In genomic region chr20:4606046-4606445, GRCh38 we compare ENCODE assay signal across 19 cellular contexts.
DNase-seq lines count a peak whose midpoint lies in the region; TF ChIP-seq lines count a peak whose summit lies in the region.
"Had no signal": no experiment of that assay in that cellular context is flagged by ENCODE, and none has a peak within 500 bp of the region (broad histone marks: within the 10 kb centered on the region; RNA-seq: fewer than 3 reads in every experiment).

No MANE protein-coding gene starts in this region.

- peaks cover 1% of the 10 kb centered on the region for H3K27me3 Mint-ChIP-seq in endothelial cell (ENCODE audit: unreplicated experiment)

- H3K27me3 ChIP-seq in thyroid gland (no peaks in the 10 kb centered on the region), Karpas-422 (ENCODE audit: low read length) (no peaks in the 10 kb centered on the region)

- peaks cover 2% of the 10 kb centered on the region for H3K4me1 Mint-ChIP-seq in endothelial cell (ENCODE audit: unreplicated experiment)

- no peak overlapping the region for H3K27ac Mint-ChIP-seq in endothelial cell (ENCODE audit: unreplicated experiment)
- H3K27ac Mint-ChIP-seq: CD4-positive, alpha-beta T cell had no signal

- no peak overlapping the region for H2AFZ ChIP-seq in Karpas-422 (ENCODE audit: low read length)

- H3K4me3 Mint-ChIP-seq in endothelial cell (ENCODE audit: unreplicated experiment): no peak overlapping the region
- H3K4me3 Mint-ChIP-seq: CD4-positive, alpha-beta T cell had no signal

- peaks cover 12 to 16% of the 10 kb centered on the region in 2 donors for H3K4me1 ChIP-seq in thyroid gland
- H3K4me1 ChIP-seq in Karpas-422 (ENCODE audit: low read length): peaks cover 4% of the 10 kb centered on the region
- H3K4me1 ChIP-seq: Caco-2 had no signal

- no peak overlapping the region for H3K27ac ChIP-seq in thyroid gland
- no peak overlapping the region for H3K27ac ChIP-seq in Karpas-422 (ENCODE audit: low read length)
- H3K27ac ChIP-seq: 22Rv1, A549, C4-2B had no signal

- TF ChIP-seq RAD21 in Ishikawa (IDR thresholded peaks at IDR 0.05; ENCODE audit: low read depth): no peak

- no peaks in the 10 kb centered on the region for H4K20me1 ChIP-seq in Karpas-422 (ENCODE audit: insufficient read depth, low read depth, low read length)

- H3K79me2 ChIP-seq in Karpas-422 (ENCODE audit: low read length): no peaks in the 10 kb centered on the region

- no peaks in the 10 kb centered on the region for H3K36me3 ChIP-seq in thyroid gland
- H3K36me3 ChIP-seq in Karpas-422 (ENCODE audit: insufficient read depth, low read length): no peaks in the 10 kb centered on the region

- no peaks in the 10 kb centered on the region for H3K36me3 Mint-ChIP-seq in endothelial cell (ENCODE audit: low read depth, unreplicated experiment)

- TF ChIP-seq CTCF in thyroid gland (IDR thresholded peaks at IDR 0.05) (no peak), endothelial cell (IDR thresholded peaks at IDR 0.05; ENCODE audit: unreplicated experiment) (no peak)

- no peaks in the 10 kb centered on the region for H3K9me2 ChIP-seq in Karpas-422 (replicated peaks; ENCODE audit: insufficient read depth, low read length)

- DNase-seq in Caki2 (ENCODE audit: low read depth) (peak; percentile 32), kidney tubule cell (ENCODE audit: low spot score) (peak; percentile 30), thyroid gland (peak; percentile 51 to 57), dermis blood vessel endothelial cell (no peak), Karpas-422 (no peak), endothelial cell (ENCODE audit: low spot score) (no peak)
- DNase-seq: AML-193; Caco-2; CD4-positive, alpha-beta T cell; DMS153; DMS79; GOT3; H7 had no signal

- TF ChIP-seq POLR2A in thyroid gland (IDR thresholded peaks at IDR 0.05): no peak

- H3K4me3 ChIP-seq in thyroid gland (replicated peaks in 1 of 3): no peak overlapping the region
- H3K4me3 ChIP-seq in Karpas-422 (ENCODE audit: low read length): no peak overlapping the region
- H3K4me3 ChIP-seq: A549, GM12878, K562 had no signal

- no peak for TF ChIP-seq EP300 in Ishikawa (IDR thresholded peaks at IDR 0.05; ENCODE audit: borderline replicate concordance)

- no peaks in the 10 kb centered on the region for H3K9me3 ChIP-seq in thyroid gland
- H3K9me3 ChIP-seq in Karpas-422 (ENCODE audit: low read length): no peaks in the 10 kb centered on the region
- H3K9me3 ChIP-seq: A549, Caco-2 had no signal

- no peaks in the 10 kb centered on the region for H3K9me3 Mint-ChIP-seq in endothelial cell (ENCODE audit: unreplicated experiment)
- H3K9me3 Mint-ChIP-seq: CD4-positive, alpha-beta T cell had no signal

- WGBS in thyroid gland, 2 donors: 65 to 66% methylated on average over 2 of the region's 2 CpGs

- intact Hi-C loops in thyroid gland (cut with DNase I): loop anchor here (2.0 kb wide), 1 partner anchor 115 kb away; the partner anchor contains the start of gene PRND

- in situ Hi-C loops in Caki2 (cut with HindIII; ENCODE audit: low pct_unique_long_range_greater_than_20kb, low sequenced_read_pairs): no loop called here

- no peak overlapping the region for H3K4me2 ChIP-seq in Karpas-422 (ENCODE audit: low read depth, low read length, poor library complexity, severe bottlenecking)
- H3K4me2 ChIP-seq: A549 had no signal

- H3K9ac ChIP-seq in Karpas-422 (ENCODE audit: low read length): no peak overlapping the region

TF ChIP-seq in Ishikawa, 13 proteins besides CTCF, POLR2A, EP300 and RAD21:
- TF ChIP-seq USF1 (IDR thresholded peaks at IDR 0.05) (0 out of 2 replicates have a peak, but pooled peaks have one; percentile 35), TAF1 (IDR thresholded peaks at IDR 0.05; ENCODE audit: low read depth) (no peak), TCF12 (IDR thresholded peaks at IDR 0.05; ENCODE audit: low read depth) (no peak), YY1 (IDR thresholded peaks at IDR 0.05; ENCODE audit: low read depth) (no peak)

Comparison
In these comparisons a context has a peak if more than half of its experiments do, and no peak if none do; other contexts are left out.
1. DNase-seq: peak in Caki2 (single experiment), kidney tubule cell (single experiment) and thyroid gland (2 of 2); none in dermis blood vessel endothelial cell (single experiment), Karpas-422 (single experiment) and endothelial cell (single experiment).